Comparison of ENCODE assay signal across 8 cellular contexts in the genomic region with DNA sequence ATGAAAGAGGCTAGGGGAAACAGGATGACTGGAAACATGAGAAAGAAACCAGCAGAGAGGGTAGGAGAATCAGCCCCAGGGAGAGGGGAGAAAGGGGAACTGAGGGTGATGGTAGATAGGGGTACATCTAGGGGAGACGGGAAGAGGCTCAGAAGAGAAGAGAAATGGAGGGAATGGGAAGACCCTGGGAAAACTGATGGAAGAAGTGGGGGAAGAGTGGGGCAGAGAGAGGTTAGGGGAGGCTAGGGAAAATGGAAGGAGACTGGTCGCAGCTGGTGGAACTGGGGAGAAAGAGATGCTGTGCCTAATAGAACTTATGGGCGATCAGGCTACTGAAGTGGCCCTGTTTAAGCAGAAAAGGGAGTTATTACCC.
DNase-seq lines count a peak whose midpoint lies in the region; ATAC-seq and TF ChIP-seq lines count a peak whose summit lies in the region.

No MANE protein-coding gene starts in this region.

- no peaks in the 10 kb centered on the region for H3K79me2 ChIP-seq in OCI-LY3 (ENCODE audit: low read length)

- 0 out of 2 replicates have a peak overlapping the region, but pooled peaks have one; percentile 92 for H2AFZ ChIP-seq in OCI-LY3 (ENCODE audit: low read depth, low read length)

- H3K27ac ChIP-seq in OCI-LY3 (ENCODE audit: low read length): no peak overlapping the region

- H3K9me3 ChIP-seq in OCI-LY3 (ENCODE audit: insufficient read depth, low read length): no peaks in the 10 kb centered on the region

- no peak for ATAC-seq in effector memory CD8-positive, alpha-beta T cell (replicated peaks)
- ATAC-seq in GM18867 (IDR thresholded peaks at IDR 0.05; ENCODE audit: unreplicated experiment) (no peak), HG03159 (IDR thresholded peaks at IDR 0.05; ENCODE audit: unreplicated experiment) (no peak)

- peak overlapping the region; percentile 50 to 91 for H3K27ac Mint-ChIP-seq in effector memory CD8-positive, alpha-beta T cell
- H3K27ac Mint-ChIP-seq in nephron: peak overlapping the region in 1 of 3 experiments; percentile 58

- H3K9ac ChIP-seq in OCI-LY3 (ENCODE audit: low read length): peak overlapping the region; percentile 9; the same call in 1 of the 2 replicates

- peak overlapping the region; percentile 72 to 82 for H3K4me3 Mint-ChIP-seq in effector memory CD8-positive, alpha-beta T cell
- H3K4me3 Mint-ChIP-seq in nephron: peak overlapping the region; percentile 63 to 77 (median 69)

- no peaks in the 10 kb centered on the region for H4K20me1 ChIP-seq in OCI-LY3 (ENCODE audit: insufficient read depth, low read length)

- H3K4me1 Mint-ChIP-seq in effector memory CD8-positive, alpha-beta T cell (ENCODE audit: low read depth in 2 of 2): peaks cover 22 to 24% of the 10 kb centered on the region in 2 donors
- H3K4me1 Mint-ChIP-seq in nephron: peaks cover 21% of the 10 kb centered on the region

- H3K9me3 Mint-ChIP-seq in effector memory CD8-positive, alpha-beta T cell: no peaks in the 10 kb centered on the region
- no peaks in the 10 kb centered on the region for H3K9me3 Mint-ChIP-seq in nephron

- H3K4me3 ChIP-seq in AG10803 (ENCODE audit: low read length) (peak overlapping the region; percentile 59), OCI-LY3 (ENCODE audit: low read length) (peak overlapping the region; percentile 68; the same call in 1 of the 2 replicates)

- DNase-seq in AG10803 (ENCODE audit: low read depth) (no peak), NCI-H345 (lab: John Stamatoyannopoulos, UW) (no peak), putamen (ENCODE audit: low spot score) (no peak)
- no peak for DNase-seq in effector memory CD8-positive, alpha-beta T cell

- no peaks in the 10 kb centered on the region for H3K36me3 ChIP-seq in OCI-LY3 (replicated peaks; ENCODE audit: low read depth, low read length)

- peaks cover 9% of the 10 kb centered on the region; the same call in 1 of the 2 replicates for H3K4me1 ChIP-seq in OCI-LY3 (ENCODE audit: low read length)

- TF ChIP-seq CTCF in AG10803 (conservative IDR thresholded peaks at IDR 0.05; ENCODE audit: low read length) (no peak), OCI-LY3 (IDR thresholded peaks at IDR 0.05; ENCODE audit: low read depth, low read length) (no peak), nephron (IDR thresholded peaks at IDR 0.05; ENCODE audit: unreplicated experiment in 3 of 3) (no peak)

- no peaks in the 10 kb centered on the region for H3K27me3 ChIP-seq in OCI-LY3 (ENCODE audit: low read depth, low read length)

- peaks cover 6% of the 10 kb centered on the region for H3K36me3 Mint-ChIP-seq in effector memory CD8-positive, alpha-beta T cell (ENCODE audit: insufficient read depth)
- no peaks in the 10 kb centered on the region for H3K36me3 Mint-ChIP-seq in nephron (ENCODE audit: low read depth)

- H3K27me3 Mint-ChIP-seq in effector memory CD8-positive, alpha-beta T cell: no peaks in the 10 kb centered on the region
- peaks cover 16% of the 10 kb centered on the region for H3K27me3 Mint-ChIP-seq in nephron (ENCODE audit: low read depth)

- peak overlapping the region; percentile 75 for H3K4me2 ChIP-seq in OCI-LY3 (ENCODE audit: low read length)
